1 cellular context compared by ENCODE assay signal in the genomic region with DNA sequence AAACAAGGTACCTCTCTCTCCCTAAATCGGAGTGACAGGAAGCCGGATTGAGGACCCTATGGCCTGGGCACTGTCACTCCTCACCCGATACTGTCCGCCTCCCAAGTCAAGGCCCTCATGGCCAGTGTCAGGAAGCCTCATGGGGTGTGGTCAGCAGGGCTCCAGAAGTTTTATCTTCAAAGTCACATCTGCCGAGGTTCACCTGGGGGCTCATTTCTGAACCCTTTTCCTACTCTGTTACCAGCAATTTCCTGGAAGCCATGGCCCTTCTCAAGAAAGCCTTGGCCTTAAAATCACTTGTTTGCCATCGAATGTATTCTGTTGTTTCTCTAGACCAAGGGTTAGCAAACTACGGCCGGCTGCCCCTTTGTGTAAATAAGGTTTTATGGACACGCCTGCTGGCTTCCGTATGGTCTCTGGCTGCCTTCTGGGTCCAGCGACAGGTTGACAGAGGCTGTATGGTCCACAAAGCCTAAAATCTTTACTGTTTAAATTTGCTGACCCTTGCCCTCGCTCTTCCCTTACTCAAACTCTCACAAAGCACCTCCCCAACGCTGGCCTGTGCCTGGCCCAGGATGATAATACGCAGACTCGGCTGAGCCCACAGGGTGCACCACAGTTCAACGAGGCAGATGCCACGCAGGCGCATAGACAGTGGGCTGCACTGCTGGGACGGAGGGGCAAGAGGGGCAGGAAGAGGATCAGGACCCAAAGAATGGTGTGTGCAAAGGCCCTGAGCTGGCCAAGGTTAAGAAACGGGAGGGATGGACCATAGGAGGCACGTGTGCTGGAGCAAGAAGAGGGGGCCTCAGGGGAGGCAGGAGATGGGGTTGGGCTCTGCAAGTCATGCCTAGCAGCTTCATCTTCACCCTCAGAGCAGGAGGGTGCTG.
TF ChIP-seq lines count a peak whose summit lies in the region.

No MANE protein-coding gene starts in this region.

TF ChIP-seq in WTC11, 78 proteins besides CTCF, POLR2A, EP300 and RAD21 (continued from another document):
- no peak for TF ChIP-seq ZNF121 (CRISPR knock-in tag; IDR thresholded peaks at IDR 0.05)
- TF ChIP-seq ZNF232 (CRISPR knock-in tag; IDR thresholded peaks at IDR 0.05), result no peak
- TF ChIP-seq TCF7 (CRISPR knock-in tag; IDR thresholded peaks at IDR 0.05; ENCODE audit: low read depth), result no peak
- TF ChIP-seq RORB (CRISPR knock-in tag; IDR thresholded peaks at IDR 0.05), result no peak
- no peak for TF ChIP-seq HMGA2 (CRISPR knock-in tag; IDR thresholded peaks at IDR 0.05)
- TF ChIP-seq ZNF396 (CRISPR knock-in tag; IDR thresholded peaks at IDR 0.05; ENCODE audit: borderline replicate concordance), result no peak
- no peak for TF ChIP-seq PRRX2 (CRISPR knock-in tag; IDR thresholded peaks at IDR 0.05)
- TF ChIP-seq ZNF219 (CRISPR knock-in tag; IDR thresholded peaks at IDR 0.05; ENCODE audit: borderline replicate concordance), result no peak
- TF ChIP-seq ZNF416 (CRISPR knock-in tag; IDR thresholded peaks at IDR 0.05), result no peak
- TF ChIP-seq PRDM15 (CRISPR knock-in tag; IDR thresholded peaks at IDR 0.05), result no peak
- no peak for TF ChIP-seq SMAD3 (CRISPR knock-in tag; IDR thresholded peaks at IDR 0.05; ENCODE audit: borderline replicate concordance)
